ENCODE assay signal across 8 cellular contexts in the genomic region with DNA sequence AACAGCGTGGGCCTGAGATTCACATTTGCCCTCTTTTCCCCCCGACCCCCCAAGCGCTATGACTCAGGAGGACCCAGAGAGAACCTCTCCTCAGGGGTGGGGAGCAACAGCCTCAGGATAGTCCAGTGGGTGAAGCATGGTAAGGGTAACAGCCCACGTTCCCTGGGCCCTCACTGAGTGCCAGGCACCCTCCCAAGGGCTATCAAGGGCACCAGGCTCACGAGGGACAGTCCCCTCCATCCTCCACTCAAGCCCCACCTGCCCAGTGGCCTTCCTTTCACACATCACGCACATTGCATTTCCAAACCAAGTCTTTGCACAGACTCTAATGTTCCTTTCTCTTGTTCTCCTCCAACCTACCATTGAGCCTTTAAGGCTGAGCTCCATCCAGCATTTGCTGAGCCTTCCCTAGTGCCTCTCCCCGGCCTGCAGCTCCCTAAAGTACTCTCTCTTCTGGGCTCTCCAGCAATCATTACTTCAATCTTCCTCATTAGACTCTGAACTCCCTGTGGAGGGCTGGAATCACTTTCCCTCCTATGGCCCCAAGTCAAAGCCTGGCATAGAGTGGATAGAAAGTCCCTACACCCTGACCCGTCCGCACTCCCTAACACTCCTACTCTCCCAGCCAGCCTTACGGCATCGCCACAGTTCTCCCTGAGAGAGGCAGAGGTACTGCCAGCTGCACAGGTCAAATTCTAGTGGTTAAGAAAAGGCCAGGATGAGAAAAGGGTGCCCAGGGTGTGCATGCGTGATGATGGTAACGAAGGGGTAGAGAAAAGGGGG. TPM values are rescaled to one million over a fixed set of nuclear protein-coding genes. Genes with fewer than 3 reads are reported as not detected.
DNase-seq lines count a peak whose midpoint lies in the region; ATAC-seq and TF ChIP-seq lines count a peak whose summit lies in the region.

No MANE protein-coding gene starts in this region.

- peaks cover 30% of the 10 kb centered on the region for H3K36me3 Mint-ChIP-seq in effector memory CD8-positive, alpha-beta T cell (ENCODE audit: insufficient read depth)
- H3K36me3 Mint-ChIP-seq in nephron (ENCODE audit: low read depth), result peaks cover 24% of the 10 kb centered on the region

- no peak overlapping the region for H3K27ac ChIP-seq in OCI-LY7 (ENCODE audit: low read depth, low read length, poor library complexity, severe bottlenecking)

- H3K9me3 ChIP-seq in OCI-LY7 (ENCODE audit: low read length), result no peaks in the 10 kb centered on the region

- H3K27me3 Mint-ChIP-seq in effector memory CD8-positive, alpha-beta T cell, result no peaks in the 10 kb centered on the region
- H3K27me3 Mint-ChIP-seq in nephron (ENCODE audit: low read depth), result no peaks in the 10 kb centered on the region

- CTCF ChIA-PET in OCI-LY7 (lab: Charles Lee; ENCODE audit: unreplicated experiment), result no interaction called here

- TSS peak; percentile 44 for BruUV-seq in OCI-LY7 (replicated peaks; lab: Mats Ljungman, UMichigan)

- peak overlapping the region; percentile 68; the same call in 1 of the 2 replicates for H2AFZ ChIP-seq in OCI-LY7 (ENCODE audit: low read length)

- peak; percentile 20 for DNase-seq in NCI-H2227 (lab: John Stamatoyannopoulos, UW; ENCODE audit: unreplicated experiment)
- DNase-seq in NCI-H2227 treated with DMSO at 0.1 percent for 48 hours (lab: John Stamatoyannopoulos, UW), result no peak
- peak; percentile 18 for DNase-seq in OCI-LY7 (ENCODE audit: low spot score)
- DNase-seq in effector memory CD8-positive, alpha-beta T cell, result no peak
- DNase-seq in mesenteric fat pad (ENCODE audit: low spot score), result no peak
- no peak for DNase-seq in pons (ENCODE audit: low spot score)

- no peaks in the 10 kb centered on the region for H3K9me3 Mint-ChIP-seq in effector memory CD8-positive, alpha-beta T cell
- no peaks in the 10 kb centered on the region for H3K9me3 Mint-ChIP-seq in nephron

- no peaks in the 10 kb centered on the region for H4K20me1 ChIP-seq in OCI-LY7 (ENCODE audit: insufficient read depth, low read length)

- H3K4me2 ChIP-seq in OCI-LY7 (ENCODE audit: low read length), result peak overlapping the region; percentile 86

- POLR2A ChIA-PET in OCI-LY7 (lab: Charles Lee), result interaction anchor here (0.7 kb wide), 1 partner anchor 1151 kb away, joined by 3 read pairs; no protein-coding TSS in a partner anchor

- ATAC-seq in effector memory CD8-positive, alpha-beta T cell (replicated peaks), result no peak
- ATAC-seq in HG03432 (IDR thresholded peaks at IDR 0.05; ENCODE audit: unreplicated experiment), result no peak

- peaks cover 23 to 34% of the 10 kb centered on the region in 2 donors for H3K4me1 Mint-ChIP-seq in effector memory CD8-positive, alpha-beta T cell (ENCODE audit: low read depth in 2 of 2)
- peaks cover 28% of the 10 kb centered on the region for H3K4me1 Mint-ChIP-seq in nephron

- peaks cover 45% of the 10 kb centered on the region for H3K4me1 ChIP-seq in OCI-LY7 (ENCODE audit: insufficient read depth, low read length, poor library complexity, severe bottlenecking)

- H3K9me2 ChIP-seq in OCI-LY7 (ENCODE audit: insufficient read depth, low read length), result no peaks in the 10 kb centered on the region

- H3K4me3 Mint-ChIP-seq in effector memory CD8-positive, alpha-beta T cell, result peak overlapping the region; percentile 86 to 90
- H3K4me3 Mint-ChIP-seq in nephron, result peak overlapping the region; percentile 93 to 95 (median 94)

- peak overlapping the region; percentile 82 for H3K4me3 ChIP-seq in OCI-LY7 (ENCODE audit: low read depth, low read length, poor library complexity, severe bottlenecking)

- peaks cover 17% of the 10 kb centered on the region; the same call in 1 of the 2 replicates for H3K36me3 ChIP-seq in OCI-LY7 (ENCODE audit: insufficient read depth, low read length)

- intact Hi-C loops in OCI-LY7 (cut with micrococcal nuclease; ENCODE audit: unreplicated experiment), result no loop called here

- peak overlapping the region; percentile 27 to 67 for H3K27ac Mint-ChIP-seq in effector memory CD8-positive, alpha-beta T cell
- peak overlapping the region; percentile 21 to 81 (median 56) for H3K27ac Mint-ChIP-seq in nephron

- no peak for TF ChIP-seq CTCF in OCI-LY7 (conservative IDR thresholded peaks at IDR 0.05; ENCODE audit: low read length)
- TF ChIP-seq CTCF in nephron (IDR thresholded peaks at IDR 0.05; ENCODE audit: unreplicated experiment in 3 of 3), result no peak

- peaks cover 18% of the 10 kb centered on the region; the same call in 1 of the 2 replicates for H3K79me2 ChIP-seq in OCI-LY7 (ENCODE audit: insufficient read depth, low read depth, low read length)

RNA-seq across cellular contexts. Expression of a gene that starts 1.0 kb away (rescaled TPM):
- 53.9 and 75.2 TPM in 2 replicates for total RNA-seq in OCI-LY7 (2014; rRNA removed; shearing (Covaris generic))
- total RNA-seq in OCI-LY7 (2022), result 54.2 and 59.1 TPM in 2 replicates
- total RNA-seq in mesenteric fat pad, result 39.4 TPM

RNA-seq across cellular contexts. Expression of a gene that starts 1.2 kb away (rescaled TPM):
- 14.0 and 14.9 TPM in 2 replicates for total RNA-seq in OCI-LY7 (2014; rRNA removed; shearing (Covaris generic))
- total RNA-seq in OCI-LY7 (2022) (18.9 and 21.0 TPM in 2 replicates), mesenteric fat pad (15.1 TPM)

RNA-seq across cellular contexts. Expression of a gene that starts 22.3 kb away (rescaled TPM):
- 0.90 and 1.2 TPM in 2 replicates for total RNA-seq in OCI-LY7 (2014; rRNA removed; shearing (Covaris generic))
- total RNA-seq in OCI-LY7 (2022), result 2.0 and 2.6 TPM in 2 replicates
- total RNA-seq in mesenteric fat pad, result 1.0 TPM

RNA-seq across cellular contexts. Expression of a gene that starts 59.3 kb away (rescaled TPM):
- 60.0 and 67.6 TPM in 2 replicates for total RNA-seq in OCI-LY7 (2014; rRNA removed; shearing (Covaris generic))
- total RNA-seq in OCI-LY7 (2022) (45.8 and 66.0 TPM in 2 replicates), mesenteric fat pad (33.5 TPM)

RNA-seq across cellular contexts. Expression of a gene that starts 59.6 kb away (rescaled TPM):
- 35.2 and 41.3 TPM in 2 replicates for total RNA-seq in OCI-LY7 (2014; rRNA removed; shearing (Covaris generic))
- total RNA-seq in OCI-LY7 (2022) (50.1 and 51.1 TPM in 2 replicates), mesenteric fat pad (39.9 TPM)

Comparison
In these comparisons a context has a peak if more than half of its experiments do, and no peak if none do; other contexts are left out.
1. DNase-seq: peak in NCI-H2227 (single experiment) and OCI-LY7 (single experiment); none in NCI-H2227 treated with DMSO at 0.1 percent for 48 hours (single experiment), effector memory CD8-positive, alpha-beta T cell (0 of 3), mesenteric fat pad (single experiment) and pons (single experiment).